Comparison of ENCODE assay signal across 35 cellular contexts in genomic region chr7:138773817-138774216, GRCh38. TPM values are rescaled to one million over a fixed set of nuclear protein-coding genes. Genes with fewer than 3 reads are reported as not detected.
DNase-seq lines count a peak whose midpoint lies in the region; ATAC-seq, FAIRE-seq and TF ChIP-seq lines count a peak whose summit lies in the region.
"Had no signal": no experiment of that assay in that cellular context is flagged by ENCODE, and none has a peak within 500 bp of the region (broad histone marks: within the 10 kb centered on the region; RNA-seq: fewer than 3 reads in every experiment).

No MANE protein-coding gene starts in this region.

- WGBS in K562 (ENCODE audit: insufficient coverage, low coverage, missing lambda C conversion rate): 2% methylated on average over 12 of the region's 12 CpGs
- WGBS in suprapubic skin: 14% methylated on average over 6 of the region's 12 CpGs

- no peak for TF ChIP-seq CTCF in K562 (IDR thresholded peaks at IDR 0.05 in 2 of 3, conservative IDR thresholded peaks at IDR 0.05 in 1 of 3; ENCODE audit: insufficient read depth in 2 of 3, low read depth in 1 of 3, low read length in 3 of 3)
- TF ChIP-seq CTCF in suprapubic skin (IDR thresholded peaks at IDR 0.05): no peak

- BruUV-seq in K562 (replicated peaks; lab: Mats Ljungman, UMichigan): no TSS peak

- TF ChIP-seq POLR2A in K562 (conservative IDR thresholded peaks at IDR 0.05) (no peak), suprapubic skin (IDR thresholded peaks at IDR 0.05) (no peak)

- intact Hi-C loops in K562 (cut with micrococcal nuclease): no loop called here

- no peaks in the 10 kb centered on the region; a peak in 1 of 5 replicates for H3K4me1 ChIP-seq in K562 (replicated peaks in 1 of 2; ENCODE audit: control insufficient read depth in 2 of 2, insufficient read depth in 2 of 2, low read length in 2 of 2)
- H3K4me1 ChIP-seq in suprapubic skin: no peaks in the 10 kb centered on the region
- H3K4me1 ChIP-seq: heart right ventricle, right atrium auricular region, testis had no signal

- H3K36me3 ChIP-seq in K562 (ENCODE audit: control insufficient read depth, insufficient read depth, low read length) (no peaks in the 10 kb centered on the region), suprapubic skin (no peaks in the 10 kb centered on the region)
- H3K36me3 ChIP-seq: brain microvascular endothelial cell, heart right ventricle, right atrium auricular region had no signal

- ATAC-seq in K562 (peak; percentile 67), GM19397 (IDR thresholded peaks at IDR 0.05; ENCODE audit: unreplicated experiment) (no peak), HG02981 (IDR thresholded peaks at IDR 0.05; ENCODE audit: unreplicated experiment) (no peak)
- ATAC-seq: activated CD8-positive, alpha-beta T cell treated with anti-CD3 and anti-CD28 coated beads for 36 hours; activated T-helper 17 cell treated with anti-CD3 and anti-CD28 coated beads, Interleukin-2, amount 50 U/mL, for 72 hours; heart right ventricle; left lobe of liver; PC-3; SK-N-SH treated with all-trans-retinoic acid at 6 μM for 48 hours; stimulated activated naive CD8-positive, alpha-beta T cell treated with anti-CD3 and anti-CD28 coated beads, Interleukin-15, Interleukin-2, amounts not matched to agents 100 U/mL and 50 U/mL, for 24 hours had no signal

- H3K9ac ChIP-seq in K562 (ENCODE audit: insufficient read depth in 1 of 2, low read depth in 2 of 2, low read length in 2 of 2): no peak overlapping the region

- no peak for FAIRE-seq in K562 (lab: Jason Lieb, UNC)
- FAIRE-seq: small intestine, urothelium cell line had no signal

- H3K4me3 ChIP-seq in K562 (no peak overlapping the region), suprapubic skin (no peak overlapping the region)
- H3K4me3 ChIP-seq: dorsolateral prefrontal cortex, heart right ventricle, right atrium auricular region, testis had no signal

- TF ChIP-seq RAD21 in K562 (CRISPR knock-in tag; conservative IDR thresholded peaks at IDR 0.05 in 1 of 2, IDR thresholded peaks at IDR 0.05 in 1 of 2): no peak

- DNase-seq in NCI-H345 (lab: John Stamatoyannopoulos, UW): peak; percentile 38
- no peak for DNase-seq in NCI-H345 treated with DMSO at 0.1 percent for 48 hours (lab: John Stamatoyannopoulos, UW; ENCODE audit: unreplicated experiment)
- DNase-seq in K562 (ENCODE audit: extremely low read depth in 1 of 4, low spot score in 3 of 4): no peak
- DNase-seq in islet precursor cell: peak; percentile 88
- DNase-seq in suprapubic skin (ENCODE audit: low spot score in 2 of 2): peak in 1 of 2 donors; percentile 76
- no peak for DNase-seq in DMS79 treated with DMSO at 0.1 percent for 48 hours (lab: John Stamatoyannopoulos, UW)
- DNase-seq: 8988T; activated CD4-positive, alpha-beta T cell treated with anti-CD3 and anti-CD28 coated beads for 1 hour; activated CD8-positive, alpha-beta memory T cell treated with anti-CD3 and anti-CD28 coated beads, Interleukin-2, amount 50 U/mL, for 48 hours; activated CD8-positive, alpha-beta T cell treated with anti-CD3 and anti-CD28 coated beads for 36 hours; activated naive CD4-positive, alpha-beta T cell treated with anti-CD3 and anti-CD28 coated beads, Interleukin-2, amount 10 ng/mL, durations not matched to agents 7 days and 5 days; amniotic stem cell; brain microvascular endothelial cell; cerebellar nuclear complex; dorsolateral prefrontal cortex; GOT3; heart right ventricle; IMR-90; MV-4-11; NCI-H1436 treated with DMSO at 0.1 percent for 48 hours; NCI-H524; PC-3; small intestine; stimulated activated naive CD8-positive, alpha-beta T cell treated with anti-CD3 and anti-CD28 coated beads, Interleukin-15, Interleukin-2, amounts not matched to agents 100 U/mL and 50 U/mL, for 24 hours; testis had no signal

- no peak overlapping the region for H2AFZ ChIP-seq in K562 (ENCODE audit: low read depth, low read length)

- no peaks in the 10 kb centered on the region for H3K79me2 ChIP-seq in K562 (ENCODE audit: control insufficient read depth, insufficient read depth, low read length)

- CTCF ChIA-PET in K562 (lab: Yijun Ruan, JAX; ENCODE audit: low intra/inter-chr PET ratio): no interaction called here

- H3K4me2 ChIP-seq in K562 (ENCODE audit: insufficient read depth, low read length): no peak overlapping the region

- H3K27me3 ChIP-seq in K562 (ENCODE audit: control insufficient read depth in 2 of 2, insufficient read depth in 2 of 2, low read length in 2 of 2) (peaks cover 13 to 43% of the 10 kb centered on the region in 2 experiments; a peak in 4 of 5 replicates), suprapubic skin (peaks cover 4% of the 10 kb centered on the region)
- H3K27me3 ChIP-seq: brain microvascular endothelial cell, right atrium auricular region, testis had no signal

- H3K27ac ChIP-seq in K562 (ENCODE audit: extremely low read depth, low read depth, low read length) (no peak overlapping the region), suprapubic skin (peak overlapping the region; percentile 46)
- H3K27ac ChIP-seq: brain microvascular endothelial cell, dorsolateral prefrontal cortex, heart right ventricle, right atrium auricular region, testis had no signal

- H4K20me1 ChIP-seq in K562 (replicated peaks; ENCODE audit: control insufficient read depth, insufficient read depth, low read length): no peaks in the 10 kb centered on the region

- POLR2A ChIA-PET in K562 (lab: Yijun Ruan, JAX): no interaction called here

- TF ChIP-seq EP300 in K562 (IDR thresholded peaks at IDR 0.05; ENCODE audit: low read length): no peak
- no peak for TF ChIP-seq EP300 in suprapubic skin (IDR thresholded peaks at IDR 0.05)

- H3K9me1 ChIP-seq in K562 (ENCODE audit: control insufficient read depth, insufficient read depth, low read length): no peaks in the 10 kb centered on the region

- in situ Hi-C loops in K562 (cut with MboI): no loop called here

- H3K9me3 ChIP-seq in K562 (replicated peaks; ENCODE audit: control insufficient read depth, insufficient read depth, low read depth, low read length) (no peaks in the 10 kb centered on the region), suprapubic skin (no peaks in the 10 kb centered on the region)
- H3K9me3 ChIP-seq: heart right ventricle, right atrium auricular region, testis had no signal

RNA-seq across cellular contexts. Expression of gene TMEM213, which starts 24.0 kb away (rescaled TPM):
- total RNA-seq in K562 (2011; cell fraction: chromatin; rRNA removed; ENCODE audit: low replicate concordance): not detected in 2 replicates
- total RNA-seq in K562 (2011; cell fraction: nucleolus; rRNA removed): not detected in 2 replicates
- total RNA-seq in K562 (2011; cell fraction: nucleoplasm; rRNA removed): not detected in 2 replicates
- total RNA-seq in K562 (2014; rRNA removed) (not detected in 2 replicates), K562 (2014; rRNA removed; fragmentation: Illumina TruSeq; extraction: Trizol) (not detected in 2 replicates), K562 (2015; rRNA removed; fragmentation: Illumina TruSeq; extraction: Trizol) (not detected in 2 replicates), K562 (2021) (not detected in 2 replicates), suprapubic skin (10 to 100 TPM; 11.4 to 20.8 (median 14.8) TPM)
- polyA plus RNA-seq in K562 (2011; rRNA removed) (not detected in 2 replicates), K562 (2014; fragmentation: Illumina TruSeq; extraction: Trizol) (not detected in 2 replicates), K562 (2014; fragmentation: Nextera tagmentation; extraction: Ambion mirVana) (not detected), K562 (2014; rRNA removed) (not detected in 2 replicates)
- not detected in 2 replicates for polyA plus RNA-seq in K562 (2011; cell fraction: cytosol; rRNA removed)
- polyA plus RNA-seq in K562 (2011; cell fraction: nucleus; rRNA removed): not detected in 2 replicates
- not detected in 2 replicates for polyA plus RNA-seq in K562 (2012)
- not detected in 2 replicates for polyA minus RNA-seq in K562 (2011; rRNA and poly(A)+ RNA removed)
- not detected in 2 replicates for polyA minus RNA-seq in K562 (2011; cell fraction: cytosol; rRNA and poly(A)+ RNA removed)
- not detected in 2 replicates for polyA minus RNA-seq in K562 (2011; cell fraction: nucleus; rRNA and poly(A)+ RNA removed)
- total RNA-seq: activated CD8-positive, alpha-beta T cell treated with anti-CD3 and anti-CD28 coated beads for 36 hours; Daoy; dorsolateral prefrontal cortex; frontal cortex; heart right ventricle; IMR-90; left lobe of liver; myocyte; PC-3; right atrium auricular region had no signal
- polyA plus RNA-seq: heart right ventricle, IMR-90 had no signal

RNA-seq across cellular contexts. Expression of gene ATP6V0A4, which starts 24.2 kb away (rescaled TPM):
- total RNA-seq in K562 (2011; cell fraction: chromatin; rRNA removed; ENCODE audit: low replicate concordance): not detected in 2 replicates
- not detected in 2 replicates for total RNA-seq in K562 (2011; cell fraction: nucleolus; rRNA removed)
- not detected in 2 replicates for total RNA-seq in K562 (2011; cell fraction: nucleoplasm; rRNA removed)
- not detected in 2 replicates for total RNA-seq in K562 (2014; rRNA removed)
- not detected in 2 replicates for total RNA-seq in K562 (2014; rRNA removed; fragmentation: Illumina TruSeq; extraction: Trizol)
- total RNA-seq in K562 (2015; rRNA removed; fragmentation: Illumina TruSeq; extraction: Trizol): not detected in 2 replicates
- not detected in 2 replicates for total RNA-seq in K562 (2021)
- not detected in 2 replicates for polyA plus RNA-seq in K562 (2011; rRNA removed)
- not detected in 2 replicates for polyA plus RNA-seq in K562 (2011; cell fraction: cytosol; rRNA removed)
- polyA plus RNA-seq in K562 (2011; cell fraction: nucleus; rRNA removed): not detected in 2 replicates
- not detected in 2 replicates for polyA plus RNA-seq in K562 (2012)
- not detected in 2 replicates for polyA plus RNA-seq in K562 (2014; fragmentation: Illumina TruSeq; extraction: Trizol)
- polyA plus RNA-seq in K562 (2014; fragmentation: Nextera tagmentation; extraction: Ambion mirVana): under 1 TPM in 1 of 2 experiments, not detected in 1; 0.03 TPM
- polyA plus RNA-seq in K562 (2014; rRNA removed): not detected in 2 replicates
- polyA minus RNA-seq in K562 (2011; rRNA and poly(A)+ RNA removed): not detected in 2 replicates
- polyA minus RNA-seq in K562 (2011; cell fraction: cytosol; rRNA and poly(A)+ RNA removed): not detected in 2 replicates
- not detected in 2 replicates for polyA minus RNA-seq in K562 (2011; cell fraction: nucleus; rRNA and poly(A)+ RNA removed)
- total RNA-seq in suprapubic skin: 10 to 100 TPM; 16.6 to 37.2 (median 28.4) TPM
- total RNA-seq: activated CD8-positive, alpha-beta T cell treated with anti-CD3 and anti-CD28 coated beads for 36 hours; heart right ventricle; left lobe of liver; right atrium auricular region had no signal
- polyA plus RNA-seq: heart right ventricle, small intestine had no signal

Comparison
In these comparisons a context has a peak if more than half of its experiments do, and no peak if none do; other contexts are left out.
1. DNase-seq: peak in NCI-H345 (single experiment) and islet precursor cell (single experiment); none in NCI-H345 treated with DMSO at 0.1 percent for 48 hours (single experiment), K562 (0 of 4) and DMS79 treated with DMSO at 0.1 percent for 48 hours (single experiment).
2. RNA of gene TMEM213, which starts 24.0 kb away (total RNA-seq): 11.4 to 20.8 TPM in suprapubic skin; not detected in K562; every median in the first group is over 4 times any median in the second.
3. RNA of gene ATP6V0A4, which starts 24.2 kb away (total RNA-seq): 16.6 to 37.2 TPM in suprapubic skin; not detected in K562; every median in the first group is over 10 times any median in the second.